Comparison of ENCODE assay signal across 8 cellular contexts in the genomic region with DNA sequence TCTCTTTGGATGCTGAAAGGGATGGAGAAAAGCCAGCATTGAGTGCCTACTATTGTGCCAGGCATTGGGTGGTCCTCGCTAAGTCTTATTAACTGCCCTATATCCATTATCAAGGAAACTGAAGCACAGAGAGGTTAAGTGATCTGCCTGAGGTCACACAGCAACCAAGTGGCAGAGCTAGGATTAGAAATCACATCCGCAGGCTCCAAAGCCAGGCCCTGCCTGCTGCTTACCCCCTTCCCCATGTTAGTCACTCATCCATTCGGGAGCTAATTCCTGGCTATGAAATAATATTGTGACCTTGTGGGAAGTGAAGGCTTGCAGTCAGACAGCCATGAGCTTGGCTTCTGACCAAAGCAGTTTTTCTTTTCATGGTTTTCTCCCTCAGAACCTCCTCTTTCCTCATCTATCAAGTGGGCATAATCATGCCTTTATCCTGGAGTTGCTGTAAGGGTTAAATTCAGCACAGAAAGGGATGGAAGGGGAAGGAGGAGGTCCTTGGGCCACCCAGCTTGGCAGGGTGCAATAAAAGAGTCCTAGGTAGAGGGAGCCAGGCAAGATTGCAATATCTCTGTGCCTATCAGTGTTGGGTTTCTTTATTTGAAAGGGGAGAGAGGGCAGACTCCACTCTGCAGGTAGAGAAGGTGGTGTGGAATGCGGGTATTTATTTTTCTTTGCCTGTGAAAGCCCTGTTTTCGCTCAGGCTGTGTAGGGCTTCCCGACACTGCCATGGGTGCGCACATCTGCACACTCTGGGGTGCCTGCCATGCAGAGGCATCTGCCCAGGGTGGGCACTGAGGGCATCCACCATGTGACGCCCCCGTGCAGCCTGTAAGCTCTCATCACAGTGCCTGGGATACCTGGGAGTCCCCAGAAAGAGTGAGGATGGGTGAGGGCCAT. TPM values are rescaled to one million over a fixed set of nuclear protein-coding genes. Genes with fewer than 3 reads are reported as not detected.
DNase-seq lines count a peak whose midpoint lies in the region; ATAC-seq and TF ChIP-seq lines count a peak whose summit lies in the region.

No MANE protein-coding gene starts in this region.

- H3K36me3 Mint-ChIP-seq in HFFc6 (ENCODE audit: low read depth), result no peaks in the 10 kb centered on the region

- no peak overlapping the region for H3K4me3 ChIP-seq in mesodermal cell (ENCODE audit: extremely low read depth, insufficient read depth, low read length, poor library complexity, severe bottlenecking)

- in situ Hi-C loops in GM13976 (cut with MboI; ENCODE audit: low sequenced_read_pairs, unreplicated experiment), result no loop called here

- no peak for TF ChIP-seq CTCF in 22Rv1 (IDR thresholded peaks at IDR 0.05)
- no peak for TF ChIP-seq CTCF in HFFc6 (IDR thresholded peaks at IDR 0.05)
- no peak for TF ChIP-seq CTCF in GM13976 (IDR thresholded peaks at IDR 0.05; ENCODE audit: borderline replicate concordance, control extremely low read depth, extremely low read depth, insufficient read depth, missing control alignments)

- DNase-seq in HFFc6 (no peak), amniotic epithelial cell (ENCODE audit: low read depth) (peak; percentile 53), GM13976 (ENCODE audit: low spot score) (no peak)
- DNase-seq in stimulated activated CD4-positive, alpha-beta T cell treated with anti-CD3 and anti-CD28 coated beads, Interleukin-4, amount 100 ng/mL, for 4 hours, result no peak

- H3K4me1 ChIP-seq in mesodermal cell (ENCODE audit: control insufficient read depth, insufficient read depth, low read length, poor library complexity, severe bottlenecking), result peaks cover 54% of the 10 kb centered on the region

- H3K36me3 ChIP-seq in mesodermal cell (ENCODE audit: control insufficient read depth, insufficient read depth, low read length), result no peaks in the 10 kb centered on the region

- no peaks in the 10 kb centered on the region for H3K9me3 Mint-ChIP-seq in HFFc6

- no peak overlapping the region; the same call in 1 of the 2 replicates for H3K4me3 Mint-ChIP-seq in HFFc6

- WGBS in mesodermal cell (ENCODE audit: insufficient coverage in 2 of 2), 2 experiments, result 76 to 85% methylated on average over 4 to 6 of the region's 9 CpGs

- peak overlapping the region; percentile 98 for H3K27ac Mint-ChIP-seq in HFFc6

- H3K27me3 Mint-ChIP-seq in HFFc6 (ENCODE audit: insufficient read depth), result no peaks in the 10 kb centered on the region; the same call in 1 of the 2 replicates

- no peaks in the 10 kb centered on the region for H3K9me3 ChIP-seq in mesodermal cell (ENCODE audit: control insufficient read depth, low read length)

- ATAC-seq in GM21786 (IDR thresholded peaks at IDR 0.05; ENCODE audit: unreplicated experiment) (no peak), GM21576 (IDR thresholded peaks at IDR 0.05; ENCODE audit: unreplicated experiment) (no peak)

- H3K27ac ChIP-seq in 22Rv1 (peak overlapping the region; percentile 97), mesodermal cell (ENCODE audit: low read depth, low read length, severe bottlenecking) (peak overlapping the region; percentile 94)

- peaks cover 76% of the 10 kb centered on the region for H3K4me1 Mint-ChIP-seq in HFFc6 (ENCODE audit: low read depth)

RNA-seq across cellular contexts. Expression of gene RAI1, which starts 11.3 kb away (rescaled TPM):
- total RNA-seq in HFFc6 (2021; fragmentation: NEBNext Ultra II Directional; extraction: Animal tissue kit (Norgen Biotek cat#: 25700)), result 10 to 100 TPM; 26.9 to 29.3 (median 29.0) TPM
- polyA plus RNA-seq in mesodermal cell (2013, experiment 1 of 2), result 27.6 TPM
- polyA plus RNA-seq in mesodermal cell (2013, experiment 2 of 2), result 22.1 TPM
